8 cellular contexts compared by ENCODE assay signal in the genomic region with DNA sequence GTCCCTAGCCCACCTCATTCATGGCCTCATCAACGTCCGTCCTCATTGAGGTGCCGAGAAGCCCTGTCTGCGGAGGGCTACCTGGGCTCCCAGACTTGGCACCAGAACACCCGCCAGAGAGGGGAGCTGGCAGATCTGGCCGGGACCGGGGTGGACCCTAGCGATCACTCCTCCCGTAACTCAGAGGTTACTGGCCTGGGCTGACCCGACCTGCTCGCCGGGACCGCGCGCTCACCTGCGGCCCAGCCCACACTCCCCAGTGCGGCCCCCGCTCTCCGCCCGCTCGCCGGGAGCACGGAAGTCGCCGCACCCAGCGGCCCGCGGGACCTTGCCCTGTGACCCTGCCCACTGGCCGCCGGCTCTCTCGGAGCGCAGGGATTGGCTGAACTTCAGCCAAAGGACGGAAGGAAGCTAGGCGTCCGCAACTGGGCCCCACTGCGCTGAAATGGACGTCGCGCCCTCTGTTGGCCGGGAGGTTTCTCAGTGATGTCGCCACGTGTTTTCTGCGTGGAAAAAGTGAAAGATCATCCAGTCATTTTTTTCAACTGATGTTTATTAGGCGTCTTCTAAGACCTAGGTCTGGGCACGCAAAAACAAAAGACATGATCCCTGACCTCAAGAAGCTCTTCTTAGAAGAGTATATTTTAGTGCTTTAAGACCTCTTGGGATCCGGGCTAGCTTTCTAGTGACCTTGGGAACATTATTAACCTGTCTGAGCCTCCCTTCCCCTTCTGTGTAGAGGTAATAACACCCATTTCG. TPM values are rescaled to one million over a fixed set of nuclear protein-coding genes. Genes with fewer than 3 reads are reported as not detected.
DNase-seq lines count a peak whose midpoint lies in the region; ATAC-seq and TF ChIP-seq lines count a peak whose summit lies in the region.

A gene with protein sequence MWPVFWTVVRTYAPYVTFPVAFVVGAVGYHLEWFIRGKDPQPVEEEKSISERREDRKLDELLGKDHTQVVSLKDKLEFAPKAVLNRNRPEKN (minus strand): TSS at position 308 of the 759 bp plus-strand sequence. CDS start 3,772 bp downstream, outside the sequence.

- POLR2A ChIA-PET in AG04450 (lab: Yijun Ruan, JAX) (interaction anchor here (0.6 to 1.3 kb wide), 8 partner anchors 9 to 697 kb away, joined by 3 to 10 read pairs (median 4); partner anchors contain the start of gene SFPQ), WTC11 (lab: Charles Lee) (interaction anchor here (0.6 to 0.9 kb wide), 3 partner anchors 12 to 1489 kb away, joined by 3 read pairs; no protein-coding TSS in a partner anchor)

- ATAC-seq in GM18870 (IDR thresholded peaks at IDR 0.05; ENCODE audit: unreplicated experiment) (peak; percentile 75), HG03139 (IDR thresholded peaks at IDR 0.05; ENCODE audit: unreplicated experiment) (peak; percentile 93), WTC11 (peak; percentile 99)

- peaks cover 11% of the 10 kb centered on the region for H3K4me1 Mint-ChIP-seq in WTC11
- H3K4me1 Mint-ChIP-seq in immature natural killer cell = peaks cover 64 to 72% of the 10 kb centered on the region in 2 donors

- CTCF ChIA-PET in AG04450 (lab: Charles Lee) = interaction anchor here (0.6 to 2.6 kb wide), 26 partner anchors 9 to 915 kb away, joined by 3 to 18 read pairs (median 4); partner anchors contain the start of gene TMEM35B
- CTCF ChIA-PET in WTC11 (lab: Charles Lee) = interaction anchor here (0.7 to 2.7 kb wide), 37 partner anchors 9 to 462 kb away, joined by 3 to 32 read pairs (median 4); partner anchors contain the start of genes DLGAP3, GJA4, GJB5 and TMEM35B

- H3K9me3 ChIP-seq in AG04450 (ENCODE audit: control insufficient read depth, insufficient read depth, low read length) = no peaks in the 10 kb centered on the region

- DNase-seq in AG04450 (ENCODE audit: low read depth, low spot score) (peak; percentile 78), NCI-H2227 (lab: John Stamatoyannopoulos, UW; ENCODE audit: unreplicated experiment) (peak; percentile 93), WTC11 (ENCODE audit: low spot score) (peak; percentile 90), cardiac fibroblast (ENCODE audit: low read depth in 2 of 2) (peak; percentile 96), immature natural killer cell (peak; percentile 88 to 90 (median 89)), smooth muscle cell of the brain vasculature (ENCODE audit: low read depth, low spot score) (peak; percentile 73)

- H3K9me3 Mint-ChIP-seq in WTC11 = peaks cover 13% of the 10 kb centered on the region
- no peaks in the 10 kb centered on the region for H3K9me3 Mint-ChIP-seq in immature natural killer cell

- H3K27me3 Mint-ChIP-seq in WTC11 (ENCODE audit: low read depth) = peaks cover 25% of the 10 kb centered on the region
- H3K27me3 Mint-ChIP-seq in immature natural killer cell (ENCODE audit: low read depth in 3 of 3) = peaks cover 2 to 7% (median 4%) of the 10 kb centered on the region in 3 donors

- H3K4me3 Mint-ChIP-seq in WTC11 (peak within 1 kb of the TSS; percentile 98), immature natural killer cell (peak within 1 kb of the TSS; percentile 92 to 97 (median 95))

- peak within 1 kb of the TSS; percentile 47 for H3K27ac ChIP-seq in AG04450 (ENCODE audit: low read depth, low read length)

- peak within 1 kb of the TSS; percentile 68; the same call in 1 of the 2 replicates for H3K27ac Mint-ChIP-seq in WTC11
- peak within 1 kb of the TSS; percentile 90 to 95 (median 91) for H3K27ac Mint-ChIP-seq in immature natural killer cell

- TF ChIP-seq CTCF in AG04450 (IDR thresholded peaks at IDR 0.05; ENCODE audit: low read depth, low read length) (peak; percentile 88), WTC11 (IDR thresholded peaks at IDR 0.05) (peak; percentile 15; the same call in 1 of the 2 replicates), cardiac fibroblast (IDR thresholded peaks at IDR 0.05; ENCODE audit: low read depth, low read length) (peak; percentile 80)

- H3K27me3 ChIP-seq in AG04450 (ENCODE audit: control insufficient read depth, insufficient read depth, low read length) = peaks cover 6% of the 10 kb centered on the region

- H3K36me3 Mint-ChIP-seq in WTC11 (peaks cover 18% of the 10 kb centered on the region), immature natural killer cell (peaks cover 0 to 8% (median 0%) of the 10 kb centered on the region in 3 donors)

- H3K4me3 ChIP-seq in AG04450 (ENCODE audit: low read depth, low read length) (peak within 1 kb of the TSS; percentile 96), cardiac fibroblast (replicated peaks in 1 of 2; ENCODE audit: low read depth in 2 of 2, low read length in 2 of 2) (peak within 1 kb of the TSS; percentile 97 to 99)

TF ChIP-seq in WTC11, 78 proteins besides CTCF, POLR2A, EP300 and RAD21 (continues in another document):
- peak; percentile 27; the same call in 1 of the 2 replicates for TF ChIP-seq FOXP4 (CRISPR knock-in tag; IDR thresholded peaks at IDR 0.05)
- peak; percentile 69 for TF ChIP-seq GABPB1 (CRISPR knock-in tag; IDR thresholded peaks at IDR 0.05)
- no peak for TF ChIP-seq ZSCAN18 (CRISPR knock-in tag; IDR thresholded peaks at IDR 0.05)
- TF ChIP-seq, protein P1, sequence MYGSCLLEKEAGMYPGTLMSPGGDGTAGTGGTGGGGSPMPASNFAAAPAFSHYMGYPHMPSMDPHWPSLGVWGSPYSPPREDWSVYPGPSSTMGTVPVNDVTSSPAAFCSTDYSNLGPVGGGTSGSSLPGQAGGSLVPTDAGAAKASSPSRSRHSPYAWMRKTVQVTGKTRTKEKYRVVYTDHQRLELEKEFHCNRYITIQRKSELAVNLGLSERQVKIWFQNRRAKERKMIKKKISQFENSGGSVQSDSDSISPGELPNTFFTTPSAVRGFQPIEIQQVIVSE (CRISPR knock-in tag; IDR thresholded peaks at IDR 0.05; ENCODE audit: borderline replicate concordance) = no peak
- peak; percentile 92 for TF ChIP-seq SP1 (CRISPR knock-in tag; conservative IDR thresholded peaks at IDR 0.05)
- TF ChIP-seq ETV6 (CRISPR knock-in tag; IDR thresholded peaks at IDR 0.05) = peak; percentile 73; the same call in 1 of the 2 replicates
- TF ChIP-seq CREM (CRISPR knock-in tag; IDR thresholded peaks at IDR 0.05) = peak; percentile 41; the same call in 1 of the 2 replicates
- peak; percentile 69 for TF ChIP-seq FOXK1 (CRISPR knock-in tag; IDR thresholded peaks at IDR 0.05)
- peak; percentile 83 for TF ChIP-seq ESRRA (CRISPR knock-in tag; IDR thresholded peaks at IDR 0.05; ENCODE audit: borderline replicate concordance)
- TF ChIP-seq, protein P2, sequence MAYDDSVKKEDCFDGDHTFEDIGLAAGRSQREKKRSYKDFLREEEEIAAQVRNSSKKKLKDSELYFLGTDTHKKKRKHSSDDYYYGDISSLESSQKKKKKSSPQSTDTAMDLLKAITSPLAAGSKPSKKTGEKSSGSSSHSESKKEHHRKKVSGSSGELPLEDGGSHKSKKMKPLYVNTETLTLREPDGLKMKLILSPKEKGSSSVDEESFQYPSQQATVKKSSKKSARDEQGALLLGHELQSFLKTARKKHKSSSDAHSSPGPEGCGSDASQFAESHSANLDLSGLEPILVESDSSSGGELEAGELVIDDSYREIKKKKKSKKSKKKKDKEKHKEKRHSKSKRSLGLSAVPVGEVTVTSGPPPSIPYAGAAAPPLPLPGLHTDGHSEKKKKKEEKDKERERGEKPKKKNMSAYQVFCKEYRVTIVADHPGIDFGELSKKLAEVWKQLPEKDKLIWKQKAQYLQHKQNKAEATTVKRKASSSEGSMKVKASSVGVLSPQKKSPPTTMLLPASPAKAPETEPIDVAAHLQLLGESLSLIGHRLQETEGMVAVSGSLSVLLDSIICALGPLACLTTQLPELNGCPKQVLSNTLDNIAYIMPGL (CRISPR knock-in tag; IDR thresholded peaks at IDR 0.05) = peak; percentile 85; the same call in 1 of the 2 replicates
- 0 out of 2 replicates have a peak, but pooled peaks have one; percentile 13 for TF ChIP-seq PREB (CRISPR knock-in tag; IDR thresholded peaks at IDR 0.05; ENCODE audit: borderline replicate concordance)

RNA-seq across cellular contexts. Expression of the gene that starts here (rescaled TPM):
- polyA plus RNA-seq in AG04450 (2011; rRNA removed) (41.7 and 46.1 TPM in 2 replicates), immature natural killer cell (100 to 1,000 TPM in 2 of 3 donors, 10 to 100 TPM in 1; 96.5 to 169 (median 114) TPM)
- polyA minus RNA-seq in AG04450 (2011; rRNA and poly(A)+ RNA removed) = 26.0 and 33.7 TPM in 2 replicates
- total RNA-seq in WTC11 (2021) = 34.6 to 41.9 TPM (median 39.6 TPM) in 3 replicates

Comparison
In these comparisons a context has a peak if more than half of its experiments do, and no peak if none do; other contexts are left out.
1. Peak in every context shown above with its lines: DNase-seq, ATAC-seq, H3K4me3 ChIP-seq and H3K27ac ChIP-seq.
2. CTCF ChIP-seq: peak in every context shown above with its lines; median percentile 88 in AG04450; 80 in cardiac fibroblast; 15 in WTC11.